In the genomic region with DNA sequence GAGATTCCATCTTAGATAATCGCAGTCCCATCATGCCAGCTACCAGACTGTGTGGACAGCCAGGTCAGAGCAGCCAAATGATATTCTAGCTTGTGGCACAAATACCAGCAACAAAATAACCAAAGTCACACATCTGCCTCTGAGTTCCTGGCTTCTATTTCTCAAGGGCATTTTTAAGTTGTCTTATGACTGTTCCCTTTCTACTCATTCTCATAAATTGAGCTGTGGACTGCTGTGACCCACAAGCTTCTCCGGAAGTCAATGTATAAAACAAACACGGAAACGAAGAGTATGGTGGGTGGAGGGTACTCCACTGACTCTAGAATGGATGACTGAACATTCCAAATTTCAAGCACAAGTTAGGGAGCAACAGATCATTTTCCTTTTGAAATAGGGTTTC, we compare ENCODE assay signal across 13 cellular contexts. TPM values are rescaled to one million over a fixed set of nuclear protein-coding genes. Genes with fewer than 3 reads are reported as not detected.
A peak's percentile ranks its signal among the peaks of the same experiment; 100 is the strongest.
DNase-seq lines count a peak whose midpoint lies in the region; ATAC-seq and TF ChIP-seq lines count a peak whose summit lies in the region.
"Had no signal": no experiment of that assay in that cellular context is flagged by ENCODE, and none has a peak within 500 bp of the region (broad histone marks: within the 10 kb centered on the region; RNA-seq: fewer than 3 reads in every experiment).

No MANE protein-coding gene starts in this region.

- TF ChIP-seq EP300 in esophagus muscularis mucosa (IDR thresholded peaks at IDR 0.05) = no peak

- no peak overlapping the region for H2AFZ ChIP-seq in PC-9

- H3K79me2 ChIP-seq in PC-9 (ENCODE audit: low read depth) = no peaks in the 10 kb centered on the region

- CTCF ChIA-PET in PC-9 (lab: Charles Lee) = no interaction called here

- POLR2A ChIA-PET in PC-9 (lab: Charles Lee; ENCODE audit: unreplicated experiment) = no interaction called here

- H3K27me3 ChIP-seq in PC-9 (ENCODE audit: insufficient read depth, low read depth) (no peaks in the 10 kb centered on the region), esophagus muscularis mucosa (no peaks in the 10 kb centered on the region)
- H3K27me3 ChIP-seq: upper lobe of left lung had no signal

- H3K4me3 ChIP-seq in PC-9 (no peak overlapping the region), esophagus muscularis mucosa (no peak overlapping the region)
- H3K4me3 ChIP-seq: upper lobe of left lung had no signal

- intact Hi-C loops in PC-9 (cut with micrococcal nuclease; ENCODE audit: unreplicated experiment) = no loop called here
- intact Hi-C loops in esophagus muscularis mucosa (cut with DNase I) = no loop called here

- peak overlapping the region; percentile 68 for H3K27ac ChIP-seq in PC-9
- no peak overlapping the region for H3K27ac ChIP-seq in esophagus muscularis mucosa (replicated peaks in 1 of 4)
- H3K27ac ChIP-seq: upper lobe of left lung had no signal

- BruUV-seq in PC-9 (replicated peaks; lab: Mats Ljungman, UMichigan) = no TSS peak

- H3K36me3 ChIP-seq in PC-9 (ENCODE audit: low read depth) (no peaks in the 10 kb centered on the region), esophagus muscularis mucosa (no peaks in the 10 kb centered on the region)
- H3K36me3 ChIP-seq: upper lobe of left lung had no signal

- peaks cover 9% of the 10 kb centered on the region for H3F3A ChIP-seq in PC-9 (ENCODE audit: insufficient read depth, low read depth)

- DNase-seq in EH (ENCODE audit: low read depth) (peak; percentile 41), PC-9 (no peak), germinal center (ENCODE audit: low spot score) (no peak), esophagus muscularis mucosa (ENCODE audit: extremely low spot score) (no peak)
- DNase-seq: activated gamma-delta T cell, DND-41, NCI-H2171 treated with DMSO at 0.1 percent for 48 hours, posterior cingulate gyrus, upper lobe of left lung had no signal

- H3K9me2 ChIP-seq in PC-9 (ENCODE audit: insufficient read depth) = no peaks in the 10 kb centered on the region

- 91% methylated on average over 4 of the region's 4 CpGs for WGBS in esophagus muscularis mucosa

- H3K4me1 ChIP-seq in PC-9 (replicated peaks; ENCODE audit: insufficient read depth) = peaks cover 32% of the 10 kb centered on the region
- peaks cover 14 to 29% (median 26%) of the 10 kb centered on the region in 4 donors for H3K4me1 ChIP-seq in esophagus muscularis mucosa

- 0 out of 2 replicates have a peak overlapping the region, but pooled peaks have one; percentile 16 for H3K4me2 ChIP-seq in PC-9

- no peak for TF ChIP-seq POLR2A in esophagus muscularis mucosa (IDR thresholded peaks at IDR 0.05; ENCODE audit: low read depth)

- peak; percentile 71 for ATAC-seq in GM19043 (IDR thresholded peaks at IDR 0.05; ENCODE audit: low read depth, unreplicated experiment)
- peak; percentile 63 for ATAC-seq in HG02852 (IDR thresholded peaks at IDR 0.05; ENCODE audit: unreplicated experiment)
- ATAC-seq in HG03135 (IDR thresholded peaks at IDR 0.05; ENCODE audit: unreplicated experiment) = no peak
- no peak for ATAC-seq in HG03571 (IDR thresholded peaks at IDR 0.05; ENCODE audit: unreplicated experiment)

- TF ChIP-seq CTCF in PC-9 (conservative IDR thresholded peaks at IDR 0.05) (no peak), esophagus muscularis mucosa (IDR thresholded peaks at IDR 0.05) (no peak)

- H4K20me1 ChIP-seq in PC-9 (ENCODE audit: insufficient read depth) = no peaks in the 10 kb centered on the region

- H3K9me3 ChIP-seq in PC-9 (ENCODE audit: insufficient read depth, low read depth) (no peaks in the 10 kb centered on the region), esophagus muscularis mucosa (no peaks in the 10 kb centered on the region)
- H3K9me3 ChIP-seq: upper lobe of left lung had no signal

RNA-seq across cellular contexts. Expression of gene PDCD1LG2, which starts 43.9 kb away (rescaled TPM):
- 0.55 and 1.4 TPM in 2 replicates for total RNA-seq in PC-9 (2021)
- 1 to 10 TPM; 2.5 to 4.2 (median 2.9) TPM for total RNA-seq in esophagus muscularis mucosa

Comparison
In these comparisons a context has a peak if more than half of its experiments do, and no peak if none do; other contexts are left out.
1. ATAC-seq: peak in GM19043 (single experiment) and HG02852 (single experiment); none in HG03135 (single experiment) and HG03571 (single experiment).